1 cellular context compared by ENCODE assay signal in genomic region chr1:200150721-200151120, GRCh38.
A peak's percentile ranks its signal among the peaks of the same experiment; 100 is the strongest.
TF ChIP-seq lines count a peak whose summit lies in the region.

No MANE protein-coding gene starts in this region.

TF ChIP-seq in K562, 482 proteins besides CTCF, POLR2A, EP300 and RAD21 (continued from another document):
- TF ChIP-seq ZNF318 (IDR thresholded peaks at IDR 0.05; ENCODE audit: borderline replicate concordance in 1 of 2, low read depth in 1 of 2): no peak
- no peak for TF ChIP-seq ZNF277 (CRISPR knock-in tag; IDR thresholded peaks at IDR 0.05; ENCODE audit: borderline replicate concordance)
- no peak for TF ChIP-seq TCF7L2 (IDR thresholded peaks at IDR 0.05; ENCODE audit: low read depth, low read length)
- TF ChIP-seq ZNF431 (CRISPR knock-in tag; IDR thresholded peaks at IDR 0.05): no peak
- TF ChIP-seq FOXO4 (CRISPR knock-in tag; IDR thresholded peaks at IDR 0.05): no peak
- TF ChIP-seq CTBP1 (IDR thresholded peaks at IDR 0.05; ENCODE audit: borderline replicate concordance): peak; percentile 75; the same call in 1 of the 2 replicates
- TF ChIP-seq MCM2 (IDR thresholded peaks at IDR 0.05; ENCODE audit: low read depth): no peak
- TF ChIP-seq EWSR1 (IDR thresholded peaks at IDR 0.05; ENCODE audit: borderline replicate concordance, low read depth, partially characterized antibody): no peak
- no peak for TF ChIP-seq ZNF436 (CRISPR knock-in tag; IDR thresholded peaks at IDR 0.05)
- TF ChIP-seq CEBPZ (IDR thresholded peaks at IDR 0.05; ENCODE audit: borderline replicate concordance, low read depth, low read length): no peak
- peak in 1 of 2 experiments; percentile 82; a peak in 2 of 4 replicates for TF ChIP-seq RCOR1 (IDR thresholded peaks at IDR 0.05; ENCODE audit: borderline replicate concordance in 1 of 2, low read depth in 2 of 2, low read length in 2 of 2)
- no peak for TF ChIP-seq ELF1 (tag; IDR thresholded peaks at IDR 0.05)
- no peak for TF ChIP-seq SRSF7 (optimal IDR thresholded peaks at IDR 0.05; ENCODE audit: low read depth, low read length)
